27 cellular contexts compared by ENCODE assay signal in genomic region chr13:39499580-39499979, GRCh38.
"Had no signal": no experiment of that assay in that cellular context is flagged by ENCODE, and none has a peak within 500 bp of the region (broad histone marks: within the 10 kb centered on the region; RNA-seq: fewer than 3 reads in every experiment).

No MANE protein-coding gene starts in this region.

- H3K4me1 Mint-ChIP-seq: activated naive CD4-positive, alpha-beta T cell treated with anti-CD3 and anti-CD28 coated beads, Interleukin-2, amount 10 ng/mL, durations not matched to agents 7 days and 5 days; activated naive CD8-positive, alpha-beta T cell treated with anti-CD3 and anti-CD28 coated beads for 36 hours had no signal

- ATAC-seq: activated CD4-positive, CD25-positive, alpha-beta regulatory T cell treated with anti-CD3 and anti-CD28 coated beads, Interleukin-2, amount 50 U/mL, for 24 hours; activated CD8-positive, alpha-beta T cell treated with anti-CD3 and anti-CD28 coated beads for 36 hours; activated T-cell treated with anti-CD3 and anti-CD28 coated beads, Interleukin-2, amount 50 U/mL, for 72 hours; Panc1; Right ventricle myocardium inferior had no signal

- H3K4me3 ChIP-seq: cardiac muscle cell, SK-N-MC had no signal

- H3K27ac Mint-ChIP-seq: activated CD8-positive, alpha-beta T cell treated with anti-CD3 and anti-CD28 coated beads for 36 hours; activated naive CD4-positive, alpha-beta T cell treated with anti-CD3 and anti-CD28 coated beads, Interleukin-2, amount 10 ng/mL, durations not matched to agents 7 days and 5 days; activated naive CD8-positive, alpha-beta T cell treated with anti-CD3 and anti-CD28 coated beads for 36 hours; activated T-cell treated with anti-CD3 and anti-CD28 coated beads, Interleukin-2, amount 50 U/mL, for 72 hours; activated T-helper 2 cell treated with anti-CD3 and anti-CD28 coated beads, Interferon-gamma antibody, Interleukin-2, Interleukin-4, amounts not matched to agents 10 μg/mL and 5 μg/mL and 100 μg/mL, durations not matched to agents 14 hours and 24 hours and 36 hours had no signal

- H3K4me3 Mint-ChIP-seq: activated CD8-positive, alpha-beta T cell treated with anti-CD3 and anti-CD28 coated beads for 36 hours; activated naive CD4-positive, alpha-beta T cell treated with anti-CD3 and anti-CD28 coated beads, Interleukin-2, amount 10 ng/mL, durations not matched to agents 7 days and 5 days; activated naive CD8-positive, alpha-beta T cell treated with anti-CD3 and anti-CD28 coated beads for 36 hours; activated T-cell treated with anti-CD3 and anti-CD28 coated beads, Interleukin-2, amount 50 U/mL, for 72 hours had no signal

- H3K27me3 ChIP-seq: brain microvascular endothelial cell, cardiac muscle cell had no signal

- H3K27ac ChIP-seq: brain microvascular endothelial cell, cardiac muscle cell, SK-N-MC had no signal

- DNase-seq: activated CD4-positive, alpha-beta T cell treated with anti-CD3 and anti-CD28 coated beads for 4 hours; activated CD8-positive, alpha-beta memory T cell treated with anti-CD3 and anti-CD28 coated beads, Interleukin-2, amount 50 U/mL, for 4 hours; activated CD8-positive, alpha-beta T cell treated with anti-CD3 and anti-CD28 coated beads for 36 hours; activated gamma-delta T cell treated with Interleukin-2 at 50 U/mL for 16 hours; activated naive CD4-positive, alpha-beta T cell treated with anti-CD3 and anti-CD28 coated beads, Interleukin-2, amount 10 ng/mL, durations not matched to agents 7 days and 5 days; activated naive CD8-positive, alpha-beta T cell treated with anti-CD3 and anti-CD28 coated beads for 36 hours; activated T-cell treated with anti-CD3 and anti-CD28 coated beads, Interleukin-2, amount 50 U/mL, for 72 hours; brain microvascular endothelial cell; Kasumi-1; KBM-7; NCI-H1048; NCI-H1417 treated with DMSO at 0.1 percent for 48 hours; NCI-H1694; NCI-H2029; NCI-H2107; NCI-H2171 treated with DMSO at 0.1 percent for 48 hours; NCI-H524 treated with DMSO at 0.1 percent for 48 hours; NCI-H774; NK-92 treated with Interleukin-12 subunit alpha and Interleukin-12 subunit beta, amount 100 ng/mL, for 24 hours; OCI-M1; RPMI8226 had no signal

- H3K36me3 Mint-ChIP-seq: activated naive CD4-positive, alpha-beta T cell treated with anti-CD3 and anti-CD28 coated beads, Interleukin-2, amount 10 ng/mL, durations not matched to agents 7 days and 5 days; activated naive CD8-positive, alpha-beta T cell treated with anti-CD3 and anti-CD28 coated beads for 36 hours had no signal

- H3K9me3 Mint-ChIP-seq: activated CD8-positive, alpha-beta T cell treated with anti-CD3 and anti-CD28 coated beads for 36 hours; activated naive CD4-positive, alpha-beta T cell treated with anti-CD3 and anti-CD28 coated beads, Interleukin-2, amount 10 ng/mL, durations not matched to agents 7 days and 5 days; activated naive CD8-positive, alpha-beta T cell treated with anti-CD3 and anti-CD28 coated beads for 36 hours; activated T-cell treated with anti-CD3 and anti-CD28 coated beads, Interleukin-2, amount 50 U/mL, for 72 hours; activated T-helper 2 cell treated with anti-CD3 and anti-CD28 coated beads, Interferon-gamma antibody, Interleukin-2, Interleukin-4, amounts not matched to agents 10 μg/mL and 5 μg/mL and 100 μg/mL, durations not matched to agents 14 hours and 24 hours and 36 hours had no signal

- H3K36me3 ChIP-seq: brain microvascular endothelial cell, cardiac muscle cell had no signal
